In the genomic region with DNA sequence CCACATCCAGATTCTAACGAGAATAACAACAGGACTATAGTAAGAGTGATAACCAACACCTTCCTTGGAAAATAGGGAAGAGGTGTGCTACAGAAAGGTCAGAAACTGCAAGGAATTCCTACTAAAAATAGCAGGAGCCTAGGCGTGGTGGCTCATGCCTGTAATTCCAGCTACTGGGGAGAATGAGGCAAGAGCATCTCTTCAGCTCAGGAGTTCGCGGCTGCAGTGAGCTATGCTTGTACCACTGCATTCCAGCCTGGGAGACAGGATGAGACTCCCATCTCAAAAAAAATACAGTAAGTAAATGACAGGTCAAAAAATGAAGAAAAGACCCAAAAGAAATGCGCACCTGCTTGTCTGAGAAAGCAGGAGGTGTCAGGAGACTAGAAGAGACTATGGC, we compare ENCODE assay signal across 22 cellular contexts.
"Had no signal": no experiment of that assay in that cellular context is flagged by ENCODE, and none has a peak within 500 bp of the region (broad histone marks: within the 10 kb centered on the region; RNA-seq: fewer than 3 reads in every experiment).

No MANE protein-coding gene starts in this region.

- H3K27me3 ChIP-seq: hepatocyte, pancreas, tibial nerve, upper lobe of left lung, vagina had no signal

- H3K4me3 ChIP-seq: hepatocyte, left ventricle myocardium inferior, pancreas, prostate gland, spleen, tibial nerve, upper lobe of left lung, vagina had no signal

- DNase-seq: islet precursor cell; left ventricle myocardium inferior; naive thymus-derived CD8-positive, alpha-beta T cell; nucleus accumbens; pancreas; posterior cingulate gyrus; retina; right cardiac atrium; small intestine; spleen; stimulated activated CD4-positive, alpha-beta T cell treated with anti-CD3 and anti-CD28 coated beads, Interleukin-4, amount 100 ng/mL, for 24 hours; stimulated activated naive CD4-positive, alpha-beta T cell; upper lobe of left lung had no signal

- H3K27ac ChIP-seq: hepatocyte, left ventricle myocardium inferior, pancreas, prostate gland, spleen, tibial nerve, upper lobe of left lung, vagina had no signal

- H3K4me3 Mint-ChIP-seq: memory B cell; naive thymus-derived CD8-positive, alpha-beta T cell; neural crest cell; stimulated activated effector memory CD8-positive, alpha-beta T cell treated with anti-CD3 and anti-CD28 coated beads, Interleukin-12 subunit alpha, Interleukin-12 subunit beta, amount 100 ng/mL, for 72 hours; stimulated activated naive CD8-positive, alpha-beta T cell treated with anti-CD3 and anti-CD28 coated beads, Interleukin-15, Interleukin-2, amounts not matched to agents 100 ng/mL and 50 ng/mL, for 24 hours had no signal

- H2AFZ ChIP-seq: hepatocyte had no signal

- ATAC-seq: naive thymus-derived CD8-positive, alpha-beta T cell; pancreas; right cardiac atrium; sciatic nerve; stimulated activated effector memory CD8-positive, alpha-beta T cell treated with anti-CD3 and anti-CD28 coated beads, Interleukin-12 subunit alpha, Interleukin-12 subunit beta, amount 100 ng/mL, for 72 hours had no signal

- H3K27ac Mint-ChIP-seq: memory B cell; naive thymus-derived CD8-positive, alpha-beta T cell; stimulated activated effector memory CD8-positive, alpha-beta T cell treated with anti-CD3 and anti-CD28 coated beads, Interleukin-12 subunit alpha, Interleukin-12 subunit beta, amount 100 ng/mL, for 72 hours; stimulated activated naive CD8-positive, alpha-beta T cell treated with anti-CD3 and anti-CD28 coated beads, Interleukin-15, Interleukin-2, amounts not matched to agents 100 ng/mL and 50 ng/mL, for 24 hours had no signal

- H3K4me2 ChIP-seq: hepatocyte had no signal

- H3K4me1 ChIP-seq: left ventricle myocardium inferior, pancreas, prostate gland, spleen, upper lobe of left lung, vagina had no signal

- H3K4me1 Mint-ChIP-seq: memory B cell; naive thymus-derived CD8-positive, alpha-beta T cell; neural crest cell; stimulated activated effector memory CD8-positive, alpha-beta T cell treated with anti-CD3 and anti-CD28 coated beads, Interleukin-12 subunit alpha, Interleukin-12 subunit beta, amount 100 ng/mL, for 72 hours had no signal

- H3K9me3 ChIP-seq: pancreas, prostate gland, upper lobe of left lung, vagina had no signal

- H3K9me3 Mint-ChIP-seq: neural crest cell; stimulated activated effector memory CD8-positive, alpha-beta T cell treated with anti-CD3 and anti-CD28 coated beads, Interleukin-12 subunit alpha, Interleukin-12 subunit beta, amount 100 ng/mL, for 72 hours; stimulated activated naive CD8-positive, alpha-beta T cell treated with anti-CD3 and anti-CD28 coated beads, Interleukin-15, Interleukin-2, amounts not matched to agents 100 ng/mL and 50 ng/mL, for 24 hours had no signal

- H3K36me3 Mint-ChIP-seq: stimulated activated effector memory CD8-positive, alpha-beta T cell treated with anti-CD3 and anti-CD28 coated beads, Interleukin-12 subunit alpha, Interleukin-12 subunit beta, amount 100 ng/mL, for 72 hours had no signal

- H3K79me2 ChIP-seq: hepatocyte had no signal

- H3K36me3 ChIP-seq: left ventricle myocardium inferior, pancreas, prostate gland, spleen, tibial nerve, upper lobe of left lung, vagina had no signal
